Comparison of ENCODE assay signal across 1 cellular context in genomic region chr15:77510066-77511044, GRCh38.
TF ChIP-seq lines count a peak whose summit lies in the region.

No MANE protein-coding gene starts in this region.

TF ChIP-seq in WTC11, 78 proteins besides CTCF, POLR2A, EP300 and RAD21:
- TF ChIP-seq PRDM15 (CRISPR knock-in tag; IDR thresholded peaks at IDR 0.05) = peak; percentile 51
- peak; percentile 73; the same call in 1 of the 2 replicates for TF ChIP-seq ZNF396 (CRISPR knock-in tag; IDR thresholded peaks at IDR 0.05; ENCODE audit: borderline replicate concordance)
- 0 out of 2 replicates have a peak, but pooled peaks have one; percentile 28 for TF ChIP-seq ZBTB43 (CRISPR knock-in tag; IDR thresholded peaks at IDR 0.05)
- TF ChIP-seq ZNF416 (CRISPR knock-in tag; IDR thresholded peaks at IDR 0.05) = 0 out of 2 replicates have a peak, but pooled peaks have one; percentile 47
- TF ChIP-seq E2F1 (CRISPR knock-in tag; IDR thresholded peaks at IDR 0.05) = no peak
- TF ChIP-seq ZNF423 (CRISPR knock-in tag; IDR thresholded peaks at IDR 0.05) = peak; percentile 78
- 0 out of 2 replicates have a peak, but pooled peaks have one; percentile 16 for TF ChIP-seq ERG (CRISPR knock-in tag; IDR thresholded peaks at IDR 0.05)
- TF ChIP-seq SP1 (CRISPR knock-in tag; conservative IDR thresholded peaks at IDR 0.05) = peak; percentile 45; the same call in 1 of the 2 replicates
- 0 out of 2 replicates have a peak, but pooled peaks have one; percentile 43 for TF ChIP-seq FOXK1 (CRISPR knock-in tag; IDR thresholded peaks at IDR 0.05)
- TF ChIP-seq ATF3 (CRISPR knock-in tag; conservative IDR thresholded peaks at IDR 0.05) = no peak
- TF ChIP-seq GTF2I (CRISPR knock-in tag; conservative IDR thresholded peaks at IDR 0.05) = 0 out of 2 replicates have a peak, but pooled peaks have one; percentile 7
- peak; percentile 67 for TF ChIP-seq TEAD1 (CRISPR knock-in tag; IDR thresholded peaks at IDR 0.05)
- 0 out of 2 replicates have a peak, but pooled peaks have one; percentile 42 for TF ChIP-seq ZNF532 (CRISPR knock-in tag; IDR thresholded peaks at IDR 0.05; ENCODE audit: borderline replicate concordance)
- no peak for TF ChIP-seq STAT6 (CRISPR knock-in tag; conservative IDR thresholded peaks at IDR 0.05; ENCODE audit: low read depth)
- TF ChIP-seq USF2 (CRISPR knock-in tag; IDR thresholded peaks at IDR 0.05) = 0 out of 2 replicates have a peak, but pooled peaks have one; percentile 10
- TF ChIP-seq NFE2L1 (CRISPR knock-in tag; IDR thresholded peaks at IDR 0.05) = no peak
- TF ChIP-seq FOXP4 (CRISPR knock-in tag; IDR thresholded peaks at IDR 0.05) = peak; percentile 70; the same call in 1 of the 2 replicates
